In genomic region chr15:70480196-70480856, GRCh38 we compare ENCODE assay signal across 10 cellular contexts.
DNase-seq lines count a peak whose midpoint lies in the region; ATAC-seq, FAIRE-seq and TF ChIP-seq lines count a peak whose summit lies in the region.
"Had no signal": no experiment of that assay in that cellular context is flagged by ENCODE, and none has a peak within 500 bp of the region (broad histone marks: within the 10 kb centered on the region; RNA-seq: fewer than 3 reads in every experiment).

No MANE protein-coding gene starts in this region.

- no peaks in the 10 kb centered on the region for H3K36me3 ChIP-seq in right lobe of liver
- H3K36me3 ChIP-seq: sigmoid colon had no signal

- no peaks in the 10 kb centered on the region for H3K9me3 Mint-ChIP-seq in T-helper 2 cell treated with Interferon-gamma antibody and Interleukin-4, amounts not matched to agents 5 μg/mL and 100 μg/mL, for 36 hours
- H3K9me3 Mint-ChIP-seq in activated naive CD4-positive, alpha-beta T cell treated with anti-CD3 and anti-CD28 coated beads, Interleukin-2, amount 50 U/mL, for 72 hours = peaks cover 0 to 4% of the 10 kb centered on the region in 2 donors

- peak overlapping the region; percentile 64 for H3K4me3 Mint-ChIP-seq in T-helper 2 cell treated with Interferon-gamma antibody and Interleukin-4, amounts not matched to agents 5 μg/mL and 100 μg/mL, for 36 hours

- no peak overlapping the region for H3K4me3 ChIP-seq in right lobe of liver
- H3K4me3 ChIP-seq: sigmoid colon had no signal

- no CpG with 5 or more reads among the region's 7 CpGs for WGBS in right lobe of liver (ENCODE audit: insufficient coverage, low coverage, low lambda C conversion rate, missing lambda C conversion rate)

- ATAC-seq in HG02610 (IDR thresholded peaks at IDR 0.05; ENCODE audit: unreplicated experiment) = peak; percentile 45
- peak; percentile 94 for ATAC-seq in activated naive CD4-positive, alpha-beta T cell treated with anti-CD3 and anti-CD28 coated beads, Interleukin-2, amount 50 U/mL, for 72 hours
- ATAC-seq in right lobe of liver = no peak
- ATAC-seq in omental fat pad (ENCODE audit: low FRiP score) = no peak

- H3K4me1 ChIP-seq in right lobe of liver = no peaks in the 10 kb centered on the region
- H3K4me1 ChIP-seq: sigmoid colon had no signal

- no peak overlapping the region for H3K27ac ChIP-seq in right lobe of liver
- H3K27ac ChIP-seq: sigmoid colon had no signal

- TF ChIP-seq CTCF in right lobe of liver (IDR thresholded peaks at IDR 0.05) = no peak
- no peak for TF ChIP-seq CTCF in omental fat pad (IDR thresholded peaks at IDR 0.05)

- H3K4me1 Mint-ChIP-seq in T-helper 2 cell treated with Interferon-gamma antibody and Interleukin-4, amounts not matched to agents 5 μg/mL and 100 μg/mL, for 36 hours (ENCODE audit: low read depth) = peaks cover 43% of the 10 kb centered on the region

- H3K27ac Mint-ChIP-seq in T-helper 2 cell treated with Interferon-gamma antibody and Interleukin-4, amounts not matched to agents 5 μg/mL and 100 μg/mL, for 36 hours = peak overlapping the region; percentile 32
- peak overlapping the region; percentile 27 to 32 for H3K27ac Mint-ChIP-seq in activated naive CD4-positive, alpha-beta T cell treated with anti-CD3 and anti-CD28 coated beads, Interleukin-2, amount 50 U/mL, for 72 hours

- peak; percentile 77 for DNase-seq in T-helper 2 cell treated with Interferon-gamma antibody and Interleukin-4, amounts not matched to agents 5 μg/mL and 100 μg/mL, for 36 hours (ENCODE audit: low spot score)
- DNase-seq in activated naive CD4-positive, alpha-beta T cell treated with anti-CD3 and anti-CD28 coated beads, Interleukin-2, amount 50 U/mL, for 72 hours (ENCODE audit: low spot score in 2 of 2) = peak; percentile 73 to 79
- peak; percentile 78 for DNase-seq in stimulated activated CD8-positive, alpha-beta memory T cell treated with anti-CD3 and anti-CD28 coated beads, Interleukin-4, amount 100 ng/mL, for 48 hours
- DNase-seq in HTR-8/SVneo (ENCODE audit: insufficient read length, low spot score) = no peak
- DNase-seq in right lobe of liver = no peak
- no peak for DNase-seq in activated CD4-positive, CD25-positive, alpha-beta regulatory T cell treated with anti-CD3 and anti-CD28 coated beads, Interleukin-2, amount 50 U/mL, for 72 hours
- DNase-seq in omental fat pad (ENCODE audit: low spot score) = no peak
- DNase-seq: Kasumi-1, sigmoid colon had no signal

- peaks cover 1% of the 10 kb centered on the region for H3K36me3 Mint-ChIP-seq in T-helper 2 cell treated with Interferon-gamma antibody and Interleukin-4, amounts not matched to agents 5 μg/mL and 100 μg/mL, for 36 hours (ENCODE audit: low read depth)
- peaks cover 5 to 17% of the 10 kb centered on the region in 2 donors for H3K36me3 Mint-ChIP-seq in activated naive CD4-positive, alpha-beta T cell treated with anti-CD3 and anti-CD28 coated beads, Interleukin-2, amount 50 U/mL, for 72 hours

- intact Hi-C loops in right lobe of liver (cut with DNase I) = no loop called here

- no peaks in the 10 kb centered on the region for H3K9me3 ChIP-seq in right lobe of liver
- H3K9me3 ChIP-seq: sigmoid colon had no signal

- H3K27me3 ChIP-seq in right lobe of liver = no peaks in the 10 kb centered on the region
- H3K27me3 ChIP-seq: sigmoid colon had no signal

- FAIRE-seq in HTR-8/SVneo (lab: Jason Lieb, UNC) = no peak

- peaks cover 60% of the 10 kb centered on the region for H3K27me3 Mint-ChIP-seq in T-helper 2 cell treated with Interferon-gamma antibody and Interleukin-4, amounts not matched to agents 5 μg/mL and 100 μg/mL, for 36 hours (ENCODE audit: low read depth)

- no peak for TF ChIP-seq POLR2A in right lobe of liver (IDR thresholded peaks at IDR 0.05)

Comparison
In these comparisons a context has a peak if more than half of its experiments do, and no peak if none do; other contexts are left out.
1. ATAC-seq: peak in HG02610 (single experiment) and activated naive CD4-positive, alpha-beta T cell treated with anti-CD3 and anti-CD28 coated beads, Interleukin-2, amount 50 U/mL, for 72 hours (2 of 2); none in right lobe of liver (0 of 4) and omental fat pad (single experiment).
2. DNase-seq: peak in T-helper 2 cell treated with Interferon-gamma antibody and Interleukin-4, amounts not matched to agents 5 μg/mL and 100 μg/mL, for 36 hours (single experiment), activated naive CD4-positive, alpha-beta T cell treated with anti-CD3 and anti-CD28 coated beads, Interleukin-2, amount 50 U/mL, for 72 hours (2 of 2) and stimulated activated CD8-positive, alpha-beta memory T cell treated with anti-CD3 and anti-CD28 coated beads, Interleukin-4, amount 100 ng/mL, for 48 hours (single experiment); none in HTR-8/SVneo (single experiment), right lobe of liver (0 of 3), activated CD4-positive, CD25-positive, alpha-beta regulatory T cell treated with anti-CD3 and anti-CD28 coated beads, Interleukin-2, amount 50 U/mL, for 72 hours (single experiment) and omental fat pad (single experiment).